ENCODE assay signal across 26 cellular contexts in genomic region chr11:36577373-36577772, GRCh38. TPM values are rescaled to one million over a fixed set of nuclear protein-coding genes. Genes with fewer than 3 reads are reported as not detected.
"Had no signal": no experiment of that assay in that cellular context is flagged by ENCODE, and none has a peak within 500 bp of the region (broad histone marks: within the 10 kb centered on the region; RNA-seq: fewer than 3 reads in every experiment).

No MANE protein-coding gene starts in this region.

- H3K79me2 ChIP-seq: hepatocyte had no signal

- H3K4me2 ChIP-seq: hepatocyte had no signal

- H3K27ac Mint-ChIP-seq: activated CD4-positive, alpha-beta memory T cell treated with anti-CD3 and anti-CD28 coated beads, Interleukin-2, amount 10 ng/mL, durations not matched to agents 7 days and 5 days; activated naive CD4-positive, alpha-beta T cell treated with anti-CD3 and anti-CD28 coated beads, Interleukin-2, amount 50 U/mL, for 24 hours; nephron progenitor cell had no signal

- H3K4me3 Mint-ChIP-seq: activated CD4-positive, alpha-beta memory T cell treated with anti-CD3 and anti-CD28 coated beads, Interleukin-2, amount 10 ng/mL, durations not matched to agents 7 days and 5 days; activated naive CD4-positive, alpha-beta T cell treated with anti-CD3 and anti-CD28 coated beads, Interleukin-2, amount 50 U/mL, for 24 hours; activated T-cell treated with anti-CD3 and anti-CD28 coated beads, Interleukin-2, amount 50 U/mL, for 4 hours; central memory CD8-positive, alpha-beta T cell; nephron progenitor cell had no signal

- H2AFZ ChIP-seq: hepatocyte had no signal

- H3K36me3 ChIP-seq: esophagus squamous epithelium, ovary, transverse colon, vagina had no signal

- H3K27me3 ChIP-seq: body of pancreas, esophagus squamous epithelium, hepatocyte, ovary, transverse colon, vagina had no signal

- DNase-seq: activated CD4-positive, alpha-beta memory T cell treated with anti-CD3 and anti-CD28 coated beads, Interleukin-2, amount 10 ng/mL, durations not matched to agents 7 days and 5 days; activated CD4-positive, alpha-beta T cell treated with anti-CD3 and anti-CD28 coated beads for 1 hour; activated effector memory CD4-positive, alpha-beta T cell treated with anti-CD3 and anti-CD28 coated beads, Interleukin-2, amount 50 U/mL, for 16 hours; activated T-cell treated with anti-CD3 and anti-CD28 coated beads, Interleukin-2, amount 50 U/mL, for 4 hours; body of pancreas; cortex of kidney; effector CD4-positive, alpha-beta T cell; esophagus squamous epithelium; mammary epithelial cell; nephron progenitor cell; ovary; stimulated activated CD4-positive, alpha-beta T cell treated with anti-CD3 and anti-CD28 coated beads, Interleukin-12 subunit alpha, Interleukin-12 subunit beta, amount 100 ng/mL, for 4 hours; stimulated activated CD4-positive, alpha-beta T cell treated with anti-CD3 and anti-CD28 coated beads, Interleukin-2, amount 100 ng/mL, for 24 hours; transverse colon had no signal

- H3K4me1 ChIP-seq: body of pancreas, esophagus squamous epithelium, transverse colon had no signal

- H3K4me1 Mint-ChIP-seq: activated CD4-positive, alpha-beta memory T cell treated with anti-CD3 and anti-CD28 coated beads, Interleukin-2, amount 10 ng/mL, durations not matched to agents 7 days and 5 days; activated naive CD4-positive, alpha-beta T cell treated with anti-CD3 and anti-CD28 coated beads, Interleukin-2, amount 50 U/mL, for 24 hours; central memory CD8-positive, alpha-beta T cell had no signal

- H3K9me3 Mint-ChIP-seq: activated CD4-positive, alpha-beta memory T cell treated with anti-CD3 and anti-CD28 coated beads, Interleukin-2, amount 10 ng/mL, durations not matched to agents 7 days and 5 days; activated T-cell treated with anti-CD3 and anti-CD28 coated beads, Interleukin-2, amount 50 U/mL, for 4 hours; central memory CD8-positive, alpha-beta T cell had no signal

- ATAC-seq: activated T-cell treated with anti-CD3 and anti-CD28 coated beads, Interleukin-2, amount 50 U/mL, for 4 hours; body of pancreas; left lobe of liver; sciatic nerve had no signal

- H3K27ac ChIP-seq: body of pancreas, esophagus squamous epithelium, hepatocyte, ovary, vagina had no signal

- H3K4me3 ChIP-seq: body of pancreas, esophagus squamous epithelium, hepatocyte, ovary, transverse colon, vagina had no signal

- H3K9me3 ChIP-seq: body of pancreas, ovary, transverse colon, vagina had no signal

RNA-seq across cellular contexts. Expression of gene RAG2, which starts 20.7 kb away (rescaled TPM):
- total RNA-seq: activated CD4-positive, alpha-beta memory T cell treated with anti-CD3 and anti-CD28 coated beads, Interleukin-2, amount 10 ng/mL, durations not matched to agents 7 days and 5 days; activated T-cell treated with anti-CD3 and anti-CD28 coated beads, Interleukin-2, amount 50 U/mL, for 4 hours; body of pancreas; esophagus squamous epithelium; fibroblast of villous mesenchyme; glomerular endothelial cell; hepatocyte; left lobe of liver; mammary epithelial cell; mucosa of gallbladder; ovary; pulmonary artery endothelial cell; sciatic nerve; T-helper 1 cell treated with Interleukin-12 subunit alpha and Interleukin-12 subunit beta and Interleukin-4 antibody, amounts not matched to agents 30 ng/mL and 1 ng/mL, for 36 hours; transverse colon; vagina had no signal
- polyA plus RNA-seq: hepatocyte, keratinocyte, mammary epithelial cell, ovary had no signal
